35 cellular contexts compared by ENCODE assay signal in the genomic region with DNA sequence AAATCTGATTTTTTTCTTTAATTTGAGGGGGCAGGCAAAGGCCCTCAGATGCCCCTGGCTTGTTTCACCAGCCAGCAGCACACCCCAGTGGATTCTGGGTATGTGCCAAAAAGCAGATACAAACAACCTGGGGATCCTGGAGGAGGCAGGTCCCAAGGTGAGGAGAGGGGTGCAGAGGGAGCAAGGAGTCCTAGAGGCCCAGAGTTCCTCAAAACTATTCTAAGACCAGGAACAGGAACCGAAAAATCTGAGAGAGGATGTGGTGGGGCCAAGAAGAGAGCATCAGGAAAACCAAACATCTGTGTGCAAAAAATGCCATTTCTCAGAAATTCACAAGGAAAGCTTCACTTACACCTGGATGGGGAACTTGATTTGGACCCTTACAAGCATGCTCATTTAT. TPM values are rescaled to one million over a fixed set of nuclear protein-coding genes. Genes with fewer than 3 reads are reported as not detected.
A peak's percentile ranks its signal among the peaks of the same experiment; 100 is the strongest.
DNase-seq lines count a peak whose midpoint lies in the region; ATAC-seq, FAIRE-seq and TF ChIP-seq lines count a peak whose summit lies in the region.
"Had no signal": no experiment of that assay in that cellular context is flagged by ENCODE, and none has a peak within 500 bp of the region (broad histone marks: within the 10 kb centered on the region; RNA-seq: fewer than 3 reads in every experiment).

No MANE protein-coding gene starts in this region.

- H3K9me3 Mint-ChIP-seq in natural killer cell = no peaks in the 10 kb centered on the region
- H3K9me3 Mint-ChIP-seq: activated T-cell treated with anti-CD3 and anti-CD28 coated beads, Interleukin-2, amount 50 U/mL, for 4 hours; HFFc6; mesothelial cell of epicardium; natural killer cell treated with Interleukin-12 subunit alpha and Interleukin-12 subunit beta and Interleukin-15 and Interleukin-18, amount 100 ng/mL, for 72 hours had no signal

- H3K4me3 Mint-ChIP-seq in natural killer cell = no peak overlapping the region
- H3K4me3 Mint-ChIP-seq: activated T-cell treated with anti-CD3 and anti-CD28 coated beads, Interleukin-2, amount 50 U/mL, for 4 hours; HFFc6; mesothelial cell of epicardium; natural killer cell treated with Interleukin-12 subunit alpha and Interleukin-12 subunit beta and Interleukin-15 and Interleukin-18, amount 100 ng/mL, for 72 hours; T-helper 17 cell had no signal

- no peaks in the 10 kb centered on the region for H3K9me3 ChIP-seq in BLaER1
- H3K9me3 ChIP-seq: A549, left lung, transverse colon had no signal

- H3K4me1 Mint-ChIP-seq in natural killer cell = no peaks in the 10 kb centered on the region

- DNase-seq in GM19239 (ENCODE audit: insufficient read length, low spot score) (no peak), NOMO-1 treated with DMSO at 0.1 percent for 48 hours (lab: John Stamatoyannopoulos, UW; ENCODE audit: unreplicated experiment) (peak; percentile 33), medulla oblongata (ENCODE audit: extremely low spot score) (peak; percentile 75), NCI-H1417 (lab: John Stamatoyannopoulos, UW) (no peak), KG1 (lab: John Stamatoyannopoulos, UW) (no peak), dedifferentiated amniotic fluid mesenchymal stem cell (ENCODE audit: extremely low spot score) (no peak), natural killer cell (no peak)
- DNase-seq: activated CD4-positive, alpha-beta T cell treated with anti-CD3 and anti-CD28 coated beads for 48 hours; activated gamma-delta T cell treated with Interleukin-2 at 50 U/mL for 16 hours; activated T-cell treated with anti-CD3 and anti-CD28 coated beads, Interleukin-2, amount 50 U/mL, for 4 hours; AML-193; caudate nucleus; dermis blood vessel endothelial cell; DMS153; GOT3; HFFc6; Karpas-422; left lung; NCI-H1092; NCI-H1930; NCI-H524 treated with DMSO at 0.1 percent for 48 hours; NK-92 treated with Interleukin-12 subunit alpha and Interleukin-12 subunit beta, amount 100 ng/mL, for 24 hours; stimulated activated CD4-positive, alpha-beta T cell treated with anti-CD3 and anti-CD28 coated beads, Interleukin-2, amount 100 ng/mL, for 24 hours; T-helper 17 cell; transverse colon had no signal

- H3K36me3 Mint-ChIP-seq in natural killer cell = no peaks in the 10 kb centered on the region
- H3K36me3 Mint-ChIP-seq: mesothelial cell of epicardium; natural killer cell treated with Interleukin-12 subunit alpha and Interleukin-12 subunit beta and Interleukin-15 and Interleukin-18, amount 100 ng/mL, for 72 hours had no signal

- H4K20me1 ChIP-seq in BLaER1 = no peaks in the 10 kb centered on the region

- H3K9ac ChIP-seq in BLaER1 = peak overlapping the region; percentile 38; the same call in 1 of the 2 replicates

- H3K27me3 Mint-ChIP-seq in natural killer cell (ENCODE audit: low read depth in 2 of 2) = peaks cover 6 to 20% of the 10 kb centered on the region in 2 donors

- H3K27ac ChIP-seq in BLaER1 = peak overlapping the region; percentile 73
- H3K27ac ChIP-seq: A549, left lung, RWPE1, SK-N-MC, transverse colon had no signal

- H3K27me3 ChIP-seq in BLaER1 = no peaks in the 10 kb centered on the region

- peaks cover 73% of the 10 kb centered on the region for H3K4me1 ChIP-seq in BLaER1
- H3K4me1 ChIP-seq: A549, left lung had no signal

- H3K36me3 ChIP-seq in BLaER1 = no peaks in the 10 kb centered on the region
- H3K36me3 ChIP-seq: left lung, transverse colon had no signal

- H3K27ac Mint-ChIP-seq in natural killer cell = no peak overlapping the region
- H3K27ac Mint-ChIP-seq: HFFc6; mesothelial cell of epicardium; natural killer cell treated with Interleukin-12 subunit alpha and Interleukin-12 subunit beta and Interleukin-15 and Interleukin-18, amount 100 ng/mL, for 72 hours; T-helper 17 cell had no signal

- H3K4me3 ChIP-seq in BLaER1 = peak overlapping the region; percentile 19
- H3K4me3 ChIP-seq: A549, left lung, SK-N-MC, smooth muscle cell, transverse colon had no signal

- peak; percentile 89 for FAIRE-seq in GM19239 (lab: Jason Lieb, UNC)
- FAIRE-seq: A549 had no signal

- H3K4me2 ChIP-seq in BLaER1 = peak overlapping the region; percentile 85
- H3K4me2 ChIP-seq: A549, smooth muscle cell had no signal

- intact Hi-C loops in natural killer cell (cut with micrococcal nuclease) = no loop called here

- no peak for ATAC-seq in natural killer cell
- ATAC-seq: A549; activated T-cell treated with anti-CD3 and anti-CD28 coated beads, Interleukin-2, amount 50 U/mL, for 4 hours; left lung; natural killer cell treated with Interleukin-12 subunit alpha and Interleukin-12 subunit beta and Interleukin-15 and Interleukin-18, amount 100 ng/mL, for 72 hours; T-helper 17 cell had no signal

- TF ChIP-seq CTCF in natural killer cell (IDR thresholded peaks at IDR 0.05) = no peak

RNA-seq across cellular contexts. Expression of a gene that starts 8.2 kb away (rescaled TPM):
- total RNA-seq in natural killer cell = under 1 TPM in 1 of 3 donors, not detected in 2; 0.13 TPM
- total RNA-seq: activated T-cell treated with anti-CD3 and anti-CD28 coated beads, Interleukin-2, amount 50 U/mL, for 4 hours; dermis blood vessel endothelial cell; G401; glomerular endothelial cell; HFFc6; natural killer cell treated with Interleukin-12 subunit alpha and Interleukin-12 subunit beta and Interleukin-15 and Interleukin-18, amount 100 ng/mL, for 72 hours; osteocyte; smooth muscle cell; T-helper 17 cell had no signal

Comparison
In these comparisons a context has a peak if more than half of its experiments do, and no peak if none do; other contexts are left out.
1. DNase-seq: peak in NOMO-1 treated with DMSO at 0.1 percent for 48 hours (single experiment) and medulla oblongata (single experiment); none in GM19239 (single experiment), NCI-H1417 (0 of 3), KG1 (single experiment), dedifferentiated amniotic fluid mesenchymal stem cell (single experiment) and natural killer cell (single experiment).